Comparison of ENCODE assay signal across 8 cellular contexts in the genomic region with DNA sequence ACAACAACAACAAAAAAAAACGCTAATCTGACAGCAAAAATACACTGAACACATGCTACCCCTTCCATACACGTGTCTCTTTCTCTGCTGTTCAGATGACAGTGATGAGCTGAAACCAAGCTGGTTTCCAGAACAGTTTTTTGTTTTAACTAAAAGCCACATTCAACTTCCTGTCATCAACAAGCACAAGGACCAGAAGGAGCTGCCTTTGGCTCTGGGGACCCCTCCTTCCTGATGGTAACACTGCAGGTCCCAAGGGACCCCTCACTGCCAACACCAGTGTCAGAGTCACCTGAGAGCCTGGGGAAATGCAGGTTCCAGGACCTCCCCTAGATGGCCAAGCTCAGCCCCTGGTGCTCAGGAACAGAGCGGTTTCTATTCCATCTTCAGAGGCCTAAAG. TPM values are rescaled to one million over a fixed set of nuclear protein-coding genes. Genes with fewer than 3 reads are reported as not detected.
DNase-seq lines count a peak whose midpoint lies in the region; ATAC-seq and TF ChIP-seq lines count a peak whose summit lies in the region.

No MANE protein-coding gene starts in this region.

- no peak for TF ChIP-seq POLR2A in prostate gland (IDR thresholded peaks at IDR 0.05)

- ATAC-seq in HG02763 (IDR thresholded peaks at IDR 0.05; ENCODE audit: unreplicated experiment): peak; percentile 66
- ATAC-seq in stimulated activated effector memory CD8-positive, alpha-beta T cell treated with anti-CD3 and anti-CD28 coated beads, Interleukin-12 subunit alpha, Interleukin-12 subunit beta, amount 100 ng/mL, for 72 hours: peak; percentile 39

- H3K27ac ChIP-seq in prostate gland: no peak overlapping the region

- H3K9me3 Mint-ChIP-seq in stimulated activated effector memory CD8-positive, alpha-beta T cell treated with anti-CD3 and anti-CD28 coated beads, Interleukin-12 subunit alpha, Interleukin-12 subunit beta, amount 100 ng/mL, for 72 hours: no peaks in the 10 kb centered on the region
- no peaks in the 10 kb centered on the region for H3K9me3 Mint-ChIP-seq in MCF 10A (ENCODE audit: unreplicated experiment)
- no peaks in the 10 kb centered on the region for H3K9me3 Mint-ChIP-seq in osteocyte (ENCODE audit: unreplicated experiment)

- H3K4me1 Mint-ChIP-seq in stimulated activated effector memory CD8-positive, alpha-beta T cell treated with anti-CD3 and anti-CD28 coated beads, Interleukin-12 subunit alpha, Interleukin-12 subunit beta, amount 100 ng/mL, for 72 hours: peaks cover 86% of the 10 kb centered on the region
- no peaks in the 10 kb centered on the region for H3K4me1 Mint-ChIP-seq in MCF 10A (ENCODE audit: insufficient read depth, unreplicated experiment)
- no peaks in the 10 kb centered on the region for H3K4me1 Mint-ChIP-seq in osteocyte (ENCODE audit: unreplicated experiment)

- BruUV-seq in MCF 10A (replicated peaks; lab: Mats Ljungman, UMichigan): no TSS peak

- H3K4me1 ChIP-seq in prostate gland (replicated peaks): no peaks in the 10 kb centered on the region

- intact Hi-C loops in MCF 10A (cut with micrococcal nuclease) (no loop called here), prostate gland (cut with DNase I) (no loop called here)

- H3K27me3 ChIP-seq in prostate gland (replicated peaks; ENCODE audit: insufficient read depth): no peaks in the 10 kb centered on the region

- H3K4me3 Mint-ChIP-seq in stimulated activated effector memory CD8-positive, alpha-beta T cell treated with anti-CD3 and anti-CD28 coated beads, Interleukin-12 subunit alpha, Interleukin-12 subunit beta, amount 100 ng/mL, for 72 hours: peak overlapping the region; percentile 99
- no peak overlapping the region for H3K4me3 Mint-ChIP-seq in MCF 10A (ENCODE audit: unreplicated experiment)
- no peak overlapping the region for H3K4me3 Mint-ChIP-seq in osteocyte (ENCODE audit: unreplicated experiment)

- 67% methylated on average over 3 of the region's 3 CpGs for WGBS in prostate gland

- CTCF ChIA-PET in MCF 10A (lab: Yijun Ruan, JAX): interaction anchor here (0.6 to 4.3 kb wide), 5 partner anchors 10 to 808 kb away, joined by 4 to 38 read pairs (median 4); no protein-coding TSS in a partner anchor

- H3K36me3 ChIP-seq in prostate gland: no peaks in the 10 kb centered on the region

- peak overlapping the region; percentile 85 for H3K27ac Mint-ChIP-seq in stimulated activated effector memory CD8-positive, alpha-beta T cell treated with anti-CD3 and anti-CD28 coated beads, Interleukin-12 subunit alpha, Interleukin-12 subunit beta, amount 100 ng/mL, for 72 hours
- no peak overlapping the region for H3K27ac Mint-ChIP-seq in MCF 10A (ENCODE audit: low read depth, unreplicated experiment)
- no peak overlapping the region for H3K27ac Mint-ChIP-seq in osteocyte (ENCODE audit: unreplicated experiment)

- no peak overlapping the region for H3K4me3 ChIP-seq in prostate gland

- no peaks in the 10 kb centered on the region for H3K9me3 ChIP-seq in prostate gland

- TF ChIP-seq CTCF in MCF 10A (IDR thresholded peaks at IDR 0.05; ENCODE audit: unreplicated experiment): no peak
- no peak for TF ChIP-seq CTCF in osteocyte (IDR thresholded peaks at IDR 0.05)
- TF ChIP-seq CTCF in prostate gland (IDR thresholded peaks at IDR 0.05): no peak

- H3K27me3 Mint-ChIP-seq in MCF 10A (ENCODE audit: insufficient read depth, unreplicated experiment) (no peaks in the 10 kb centered on the region), osteocyte (ENCODE audit: unreplicated experiment) (no peaks in the 10 kb centered on the region)

- DNase-seq in NOMO-1 treated with DMSO at 0.1 percent for 48 hours (lab: John Stamatoyannopoulos, UW; ENCODE audit: unreplicated experiment): peak; percentile 4
- no peak for DNase-seq in NOMO-1 treated with dmso at 0.1 percent for 144 hours (lab: John Stamatoyannopoulos, UW; ENCODE audit: unreplicated experiment)
- DNase-seq in NCI-H2171 treated with DMSO at 0.1 percent for 48 hours (lab: John Stamatoyannopoulos, UW): peak; percentile 90
- no peak for DNase-seq in stimulated activated effector memory CD8-positive, alpha-beta T cell treated with anti-CD3 and anti-CD28 coated beads, Interleukin-12 subunit alpha, Interleukin-12 subunit beta, amount 100 ng/mL, for 72 hours (ENCODE audit: low spot score in 2 of 2)
- DNase-seq in MCF 10A (ENCODE audit: unreplicated experiment): no peak
- DNase-seq in osteocyte (ENCODE audit: extremely low spot score, unreplicated experiment): no peak
- DNase-seq in prostate gland (ENCODE audit: low spot score): no peak

- H3K36me3 Mint-ChIP-seq in stimulated activated effector memory CD8-positive, alpha-beta T cell treated with anti-CD3 and anti-CD28 coated beads, Interleukin-12 subunit alpha, Interleukin-12 subunit beta, amount 100 ng/mL, for 72 hours: peaks cover 100% of the 10 kb centered on the region
- H3K36me3 Mint-ChIP-seq in MCF 10A (ENCODE audit: insufficient read depth, unreplicated experiment): peaks cover 26% of the 10 kb centered on the region
- no peaks in the 10 kb centered on the region for H3K36me3 Mint-ChIP-seq in osteocyte (ENCODE audit: unreplicated experiment)

- POLR2A ChIA-PET in MCF 10A (lab: Yijun Ruan, JAX): no interaction called here

RNA-seq across cellular contexts. Expression of a gene that starts 6.0 kb away (rescaled TPM):
- not detected in 2 replicates for total RNA-seq in MCF 10A (2022)
- total RNA-seq in osteocyte: not detected in 2 replicates
- 1 to 10 TPM; 1.2 to 3.6 TPM for total RNA-seq in prostate gland

RNA-seq across cellular contexts. Expression of a gene that starts 37.5 kb away (rescaled TPM):
- total RNA-seq in MCF 10A (2022) (75.3 and 104 TPM in 2 replicates), osteocyte (76.3 and 80.0 TPM in 2 replicates), prostate gland (10 to 100 TPM; 70.5 to 93.8 TPM)

Comparison
In these comparisons a context has a peak if more than half of its experiments do, and no peak if none do; other contexts are left out.
1. DNase-seq: peak in NOMO-1 treated with DMSO at 0.1 percent for 48 hours (single experiment) and NCI-H2171 treated with DMSO at 0.1 percent for 48 hours (single experiment); none in NOMO-1 treated with dmso at 0.1 percent for 144 hours (single experiment), stimulated activated effector memory CD8-positive, alpha-beta T cell treated with anti-CD3 and anti-CD28 coated beads, Interleukin-12 subunit alpha, Interleukin-12 subunit beta, amount 100 ng/mL, for 72 hours (0 of 2), MCF 10A (single experiment), osteocyte (single experiment) and prostate gland (single experiment).